In genomic region chr10:73097305-73097670, GRCh38 we compare ENCODE assay signal across 8 cellular contexts. TPM values are rescaled to one million over a fixed set of nuclear protein-coding genes. Genes with fewer than 3 reads are reported as not detected.
DNase-seq lines count a peak whose midpoint lies in the region; ATAC-seq and TF ChIP-seq lines count a peak whose summit lies in the region.

No MANE protein-coding gene starts in this region.

- H3K9me3 ChIP-seq in adipocyte (ENCODE audit: control insufficient read depth, low read length) (no peaks in the 10 kb centered on the region), lung (ENCODE audit: control insufficient read depth in 2 of 2, insufficient read depth in 1 of 2, low read length in 1 of 2) (no peaks in the 10 kb centered on the region)

- peak overlapping the region; percentile 28; the same call in 1 of the 2 replicates for H2AFZ ChIP-seq in GM23338

- H3K4me3 ChIP-seq in AG04449 (ENCODE audit: low read depth, low read length): peak overlapping the region; percentile 46
- peak overlapping the region; percentile 62 for H3K4me3 ChIP-seq in GM23338
- H3K4me3 ChIP-seq in adipocyte (ENCODE audit: low read length): peak overlapping the region; percentile 92
- peak overlapping the region; percentile 5 for H3K4me3 ChIP-seq in lung

- no peak for TF ChIP-seq CTCF in AG04449 (IDR thresholded peaks at IDR 0.05; ENCODE audit: insufficient read depth, low read length, missing control alignments)
- TF ChIP-seq CTCF in GM23338 (conservative IDR thresholded peaks at IDR 0.05; ENCODE audit: low read depth in 2 of 2): no peak
- no peak for TF ChIP-seq CTCF in lung (IDR thresholded peaks at IDR 0.05; ENCODE audit: control extremely low read depth, extremely low read depth)

- H3K4me3 Mint-ChIP-seq in GM23338: peak overlapping the region; percentile 88

- ATAC-seq in GM23338 (no peak), lung (ENCODE audit: insufficient read depth, low FRiP score) (no peak), HG03342 (IDR thresholded peaks at IDR 0.05; ENCODE audit: unreplicated experiment) (no peak)

- WGBS in lung, 2 donors: 48 to 60% methylated on average over 4 of the region's 4 CpGs

- H3K9me2 ChIP-seq in GM23338 (ENCODE audit: insufficient read depth): no peaks in the 10 kb centered on the region

- peak overlapping the region; percentile 76 for H3K4me2 ChIP-seq in GM23338

- peak overlapping the region; percentile 99 for H3K9ac ChIP-seq in adipocyte (ENCODE audit: low read length)

- CTCF ChIA-PET in AG04449 (lab: Yijun Ruan, JAX): interaction anchor here (0.6 to 4.5 kb wide), 12 partner anchors 9 to 67 kb away, joined by 3 to 27 read pairs (median 4); partner anchors contain the start of gene NUDT13

- H3K27ac Mint-ChIP-seq in GM23338: no peak overlapping the region

- no peaks in the 10 kb centered on the region for H3K36me3 ChIP-seq in GM23338 (ENCODE audit: insufficient read depth)
- no peaks in the 10 kb centered on the region for H3K36me3 ChIP-seq in adipocyte (ENCODE audit: control insufficient read depth, insufficient read depth, low read length, severe bottlenecking)
- peaks cover 0 to 3% of the 10 kb centered on the region in 2 donors for H3K36me3 ChIP-seq in lung (ENCODE audit: control insufficient read depth in 2 of 2, insufficient read depth in 2 of 2, low read length in 2 of 2)

- no peaks in the 10 kb centered on the region for H3F3A ChIP-seq in GM23338 (replicated peaks; ENCODE audit: low read depth)

- no peaks in the 10 kb centered on the region for H3K9me3 Mint-ChIP-seq in GM23338

- POLR2A ChIA-PET in AG04449 (lab: Yijun Ruan, JAX): interaction anchor here (0.6 to 3.2 kb wide), 19 partner anchors 9 to 471 kb away, joined by 3 to 33 read pairs (median 3); partner anchors contain the start of genes MICU1 and NUDT13

- DNase-seq in AG04449 (ENCODE audit: low read depth, low spot score): no peak
- no peak for DNase-seq in GM23338 (ENCODE audit: low spot score)
- no peak for DNase-seq in adipocyte (ENCODE audit: low read depth)
- DNase-seq in lung (ENCODE audit: low spot score): no peak
- no peak for DNase-seq in GM03348 (ENCODE audit: low spot score)
- DNase-seq in NCI-H2196 treated with DMSO at 0.1 percent for 48 hours (lab: John Stamatoyannopoulos, UW; ENCODE audit: unreplicated experiment): no peak
- DNase-seq in iPS-NIHi11 (ENCODE audit: low spot score): no peak

- peaks cover 22% of the 10 kb centered on the region for H3K79me2 ChIP-seq in GM23338 (replicated peaks; ENCODE audit: insufficient read depth)

- H4K20me1 ChIP-seq in GM23338 (replicated peaks; ENCODE audit: insufficient read depth): no peaks in the 10 kb centered on the region

- H3K4me1 Mint-ChIP-seq in GM23338: peaks cover 19% of the 10 kb centered on the region; the same call in 2 of the 3 replicates

- H3K27me3 ChIP-seq in GM23338 (ENCODE audit: insufficient read depth): no peaks in the 10 kb centered on the region
- H3K27me3 ChIP-seq in adipocyte (replicated peaks; ENCODE audit: control insufficient read depth, insufficient read depth, low read length): no peaks in the 10 kb centered on the region
- no peaks in the 10 kb centered on the region for H3K27me3 ChIP-seq in lung (ENCODE audit: control insufficient read depth, insufficient read depth)

- peaks cover 7% of the 10 kb centered on the region for H3K27me3 Mint-ChIP-seq in GM23338 (ENCODE audit: insufficient read depth, low read depth, poor library complexity)

- peaks cover 12% of the 10 kb centered on the region for H3K4me1 ChIP-seq in GM23338 (ENCODE audit: insufficient read depth)
- peaks cover 33% of the 10 kb centered on the region for H3K4me1 ChIP-seq in adipocyte (ENCODE audit: control insufficient read depth, insufficient read depth, low read length)
- H3K4me1 ChIP-seq in lung (ENCODE audit: control insufficient read depth in 2 of 2, insufficient read depth in 2 of 2, low read length in 2 of 2): peaks cover 0 to 6% of the 10 kb centered on the region in 2 donors

- H3K27ac ChIP-seq in GM23338 (ENCODE audit: low read depth) (no peak overlapping the region), lung (ENCODE audit: low read depth in 1 of 2, low read length in 1 of 2) (peak overlapping the region; percentile 81 to 94)

- no peaks in the 10 kb centered on the region for H3K36me3 Mint-ChIP-seq in GM23338 (ENCODE audit: low read depth)

TF ChIP-seq in GM23338, 12 proteins besides CTCF, POLR2A, EP300 and RAD21:
- TF ChIP-seq ZNF331 (CRISPR knock-in tag; IDR thresholded peaks at IDR 0.05; ENCODE audit: low read depth) (no peak), CREB1 (CRISPR knock-in tag; IDR thresholded peaks at IDR 0.05; ENCODE audit: low read depth) (no peak), NANOG (IDR thresholded peaks at IDR 0.05; ENCODE audit: borderline replicate concordance) (no peak), STAT1 (IDR thresholded peaks at IDR 0.05; ENCODE audit: unreplicated experiment) (no peak), ZNF114 (CRISPR knock-in tag; IDR thresholded peaks at IDR 0.05) (no peak)
- TF ChIP-seq, protein P1, sequence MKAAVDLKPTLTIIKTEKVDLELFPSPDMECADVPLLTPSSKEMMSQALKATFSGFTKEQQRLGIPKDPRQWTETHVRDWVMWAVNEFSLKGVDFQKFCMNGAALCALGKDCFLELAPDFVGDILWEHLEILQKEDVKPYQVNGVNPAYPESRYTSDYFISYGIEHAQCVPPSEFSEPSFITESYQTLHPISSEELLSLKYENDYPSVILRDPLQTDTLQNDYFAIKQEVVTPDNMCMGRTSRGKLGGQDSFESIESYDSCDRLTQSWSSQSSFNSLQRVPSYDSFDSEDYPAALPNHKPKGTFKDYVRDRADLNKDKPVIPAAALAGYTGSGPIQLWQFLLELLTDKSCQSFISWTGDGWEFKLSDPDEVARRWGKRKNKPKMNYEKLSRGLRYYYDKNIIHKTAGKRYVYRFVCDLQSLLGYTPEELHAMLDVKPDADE (IDR thresholded peaks at IDR 0.05): no peak
- TF ChIP-seq, protein P2, sequence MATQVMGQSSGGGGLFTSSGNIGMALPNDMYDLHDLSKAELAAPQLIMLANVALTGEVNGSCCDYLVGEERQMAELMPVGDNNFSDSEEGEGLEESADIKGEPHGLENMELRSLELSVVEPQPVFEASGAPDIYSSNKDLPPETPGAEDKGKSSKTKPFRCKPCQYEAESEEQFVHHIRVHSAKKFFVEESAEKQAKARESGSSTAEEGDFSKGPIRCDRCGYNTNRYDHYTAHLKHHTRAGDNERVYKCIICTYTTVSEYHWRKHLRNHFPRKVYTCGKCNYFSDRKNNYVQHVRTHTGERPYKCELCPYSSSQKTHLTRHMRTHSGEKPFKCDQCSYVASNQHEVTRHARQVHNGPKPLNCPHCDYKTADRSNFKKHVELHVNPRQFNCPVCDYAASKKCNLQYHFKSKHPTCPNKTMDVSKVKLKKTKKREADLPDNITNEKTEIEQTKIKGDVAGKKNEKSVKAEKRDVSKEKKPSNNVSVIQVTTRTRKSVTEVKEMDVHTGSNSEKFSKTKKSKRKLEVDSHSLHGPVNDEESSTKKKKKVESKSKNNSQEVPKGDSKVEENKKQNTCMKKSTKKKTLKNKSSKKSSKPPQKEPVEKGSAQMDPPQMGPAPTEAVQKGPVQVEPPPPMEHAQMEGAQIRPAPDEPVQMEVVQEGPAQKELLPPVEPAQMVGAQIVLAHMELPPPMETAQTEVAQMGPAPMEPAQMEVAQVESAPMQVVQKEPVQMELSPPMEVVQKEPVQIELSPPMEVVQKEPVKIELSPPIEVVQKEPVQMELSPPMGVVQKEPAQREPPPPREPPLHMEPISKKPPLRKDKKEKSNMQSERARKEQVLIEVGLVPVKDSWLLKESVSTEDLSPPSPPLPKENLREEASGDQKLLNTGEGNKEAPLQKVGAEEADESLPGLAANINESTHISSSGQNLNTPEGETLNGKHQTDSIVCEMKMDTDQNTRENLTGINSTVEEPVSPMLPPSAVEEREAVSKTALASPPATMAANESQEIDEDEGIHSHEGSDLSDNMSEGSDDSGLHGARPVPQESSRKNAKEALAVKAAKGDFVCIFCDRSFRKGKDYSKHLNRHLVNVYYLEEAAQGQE (IDR thresholded peaks at IDR 0.05; ENCODE audit: unreplicated experiment): no peak

RNA-seq across cellular contexts. Expression of gene P4HA1, which starts 0.6 kb away (rescaled TPM):
- 22.1 and 27.1 TPM in 2 replicates for total RNA-seq in GM23338 (2014; rRNA removed; shearing (Covaris generic))
- polyA plus RNA-seq in GM23338 (2016; fragmentation: Nextera tagmentation; extraction: Ambion mirVana) (22.2 and 26.4 TPM in 2 replicates), lung (10 to 100 TPM; 10.5 to 35.1 TPM)
- 10 to 100 TPM; 29.2 to 71.0 TPM for total RNA-seq in lung

RNA-seq across cellular contexts. Expression of gene NUDT13, which starts 13.0 kb away (rescaled TPM):
- 1.4 and 4.3 TPM in 2 replicates for total RNA-seq in GM23338 (2014; rRNA removed; shearing (Covaris generic))
- 2.2 and 3.6 TPM in 2 replicates for polyA plus RNA-seq in GM23338 (2016; fragmentation: Nextera tagmentation; extraction: Ambion mirVana)
- 1 to 10 TPM; 2.4 to 3.8 TPM for total RNA-seq in lung
- polyA plus RNA-seq in lung: 1 to 10 TPM; 1.4 to 4.2 TPM

Comparison
In these comparisons a context has a peak if more than half of its experiments do, and no peak if none do; other contexts are left out.
1. H3K4me3 ChIP-seq: peak in every context shown above with its lines; median percentile 92 in adipocyte; 62 in GM23338; 46 in AG04449; 5 in lung.